8 cellular contexts compared by ENCODE assay signal in the genomic region with DNA sequence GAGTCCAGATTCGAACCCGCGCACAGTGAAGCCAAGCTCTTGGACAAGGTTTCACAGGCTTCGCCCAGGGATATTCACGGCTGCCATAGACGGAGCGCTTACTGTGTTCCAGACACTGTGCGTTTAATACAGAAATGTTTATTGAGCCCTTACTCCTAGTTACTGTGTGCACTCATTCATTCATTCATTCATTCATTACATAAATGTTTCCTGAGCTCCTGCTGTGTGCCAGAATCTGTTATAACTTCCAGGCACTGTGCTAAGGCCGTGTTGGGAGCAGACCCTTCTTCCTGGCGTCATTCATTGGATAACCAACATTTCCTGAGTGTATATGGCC. TPM values are rescaled to one million over a fixed set of nuclear protein-coding genes. Genes with fewer than 3 reads are reported as not detected.
DNase-seq lines count a peak whose midpoint lies in the region; ATAC-seq and TF ChIP-seq lines count a peak whose summit lies in the region.

No MANE protein-coding gene starts in this region.

- H3K36me3 ChIP-seq in HCT116 (ENCODE audit: control insufficient read depth in 1 of 2, insufficient read depth in 2 of 2, low read length in 2 of 2) (no peaks in the 10 kb centered on the region), gastroesophageal sphincter (no peaks in the 10 kb centered on the region), skeletal muscle satellite cell (ENCODE audit: insufficient read depth, low read length) (no peaks in the 10 kb centered on the region)

- H3K27me3 ChIP-seq in HCT116 (ENCODE audit: insufficient read depth, low read length) (no peaks in the 10 kb centered on the region), gastroesophageal sphincter (no peaks in the 10 kb centered on the region), skeletal muscle satellite cell (ENCODE audit: control insufficient read depth, insufficient read depth, low read length) (no peaks in the 10 kb centered on the region)

- no peak for TF ChIP-seq CTCF in HCT116 (IDR thresholded peaks at IDR 0.05 in 2 of 3, conservative IDR thresholded peaks at IDR 0.05 in 1 of 3; ENCODE audit: borderline replicate concordance in 1 of 3, insufficient read depth in 1 of 3, low read depth in 2 of 3, low read length in 2 of 3)
- TF ChIP-seq CTCF in gastroesophageal sphincter (IDR thresholded peaks at IDR 0.05): no peak

- H3K4me2 ChIP-seq in HCT116 (ENCODE audit: low read length) (peak overlapping the region; percentile 73), skeletal muscle satellite cell (ENCODE audit: low read length) (peak overlapping the region; percentile 94)

- H3K9ac ChIP-seq in HCT116 (ENCODE audit: low read length) (peak overlapping the region; percentile 59), skeletal muscle satellite cell (ENCODE audit: low read depth, low read length) (peak overlapping the region; percentile 89)

- TF ChIP-seq POLR2A in HCT116 (IDR thresholded peaks at IDR 0.05; ENCODE audit: borderline replicate concordance, extremely low read depth, insufficient read depth, insufficient read length) (no peak), gastroesophageal sphincter (IDR thresholded peaks at IDR 0.05) (no peak)

- peaks cover 37% of the 10 kb centered on the region for H3K79me2 ChIP-seq in HCT116 (ENCODE audit: insufficient read depth, low read length)

- H3K4me1 ChIP-seq in HCT116 (ENCODE audit: control insufficient read depth in 1 of 2, insufficient read depth in 2 of 2, low read length in 2 of 2): peaks cover 16 to 37% of the 10 kb centered on the region in 2 experiments
- peaks cover 0 to 35% (median 1%) of the 10 kb centered on the region in 3 donors for H3K4me1 ChIP-seq in gastroesophageal sphincter
- peaks cover 27% of the 10 kb centered on the region for H3K4me1 ChIP-seq in skeletal muscle satellite cell (ENCODE audit: control insufficient read depth, insufficient read depth, low read length)

- H3K36me3 Mint-ChIP-seq in T-helper 17 cell (ENCODE audit: low read depth): no peaks in the 10 kb centered on the region

- intact Hi-C loops in HCT116 (cut with micrococcal nuclease) (loop anchor here (5.0 to 10.0 kb wide), 3 partner anchors 129 to 417 kb away; no protein-coding TSS in a partner anchor), posterior cingulate gyrus (cut with DNase I) (loop anchor here (5.0 to 10.0 kb wide), 4 partner anchors 41 to 427 kb away; no protein-coding TSS in a partner anchor)

- no peak for TF ChIP-seq RAD21 in HCT116 (IDR thresholded peaks at IDR 0.05; ENCODE audit: low read depth)

- H3K27ac Mint-ChIP-seq in T-helper 17 cell: peak overlapping the region; percentile 78

- no peaks in the 10 kb centered on the region for H3K9me2 ChIP-seq in HCT116 (ENCODE audit: insufficient read depth)

- peak overlapping the region; percentile 81 for H3K4me3 Mint-ChIP-seq in T-helper 17 cell

- peak overlapping the region; percentile 28 to 50 for H3K4me3 ChIP-seq in HCT116 (replicated peaks in 1 of 2; ENCODE audit: low read depth in 1 of 2, low read length in 2 of 2)
- peak overlapping the region; percentile 36 to 85 for H3K4me3 ChIP-seq in gastroesophageal sphincter
- peak overlapping the region; percentile 78 for H3K4me3 ChIP-seq in skeletal muscle satellite cell (ENCODE audit: low read length)

- BruUV-seq in HCT116 (replicated peaks; lab: Mats Ljungman, UMichigan): no TSS peak

- H4K20me1 ChIP-seq in HCT116 (ENCODE audit: insufficient read depth): peaks cover 19% of the 10 kb centered on the region

- CTCF ChIA-PET in HCT116 (lab: Charles Lee): no interaction called here

- H2AFZ ChIP-seq in HCT116 (ENCODE audit: low read depth, low read length, poor library complexity, severe bottlenecking): no peak overlapping the region

- H3K27ac ChIP-seq in HCT116 (ENCODE audit: low read depth, low read length) (peak overlapping the region; percentile 78), gastroesophageal sphincter (peak overlapping the region in 3 of 4 donors; percentile 95 to 97 (median 96))

- no peaks in the 10 kb centered on the region for H3K27me3 Mint-ChIP-seq in T-helper 17 cell

- H3K4me1 Mint-ChIP-seq in T-helper 17 cell: peaks cover 30% of the 10 kb centered on the region

- TF ChIP-seq EP300 in gastroesophageal sphincter (IDR thresholded peaks at IDR 0.05): no peak

- DNase-seq in HCT116 (ENCODE audit: low read depth, low spot score): no peak
- DNase-seq in T-helper 17 cell: no peak
- no peak for DNase-seq in NCI-H2171 treated with DMSO at 0.1 percent for 48 hours (lab: John Stamatoyannopoulos, UW)
- no peak for DNase-seq in dedifferentiated amniotic fluid mesenchymal stem cell (ENCODE audit: extremely low spot score)
- no peak for DNase-seq in posterior cingulate gyrus
- DNase-seq in NCI-H2107 (lab: John Stamatoyannopoulos, UW): no peak

- RAD21 ChIA-PET in HCT116 (lab: Charles Lee; ENCODE audit: low non-redundant PET in 1 of 2, low total read pairs in 2 of 2, uncharacterized antibody in 2 of 2, unreplicated experiment in 2 of 2): interaction anchor here in 1 of 2 experiments (0.9 kb wide), 1 partner anchor 224 kb away, joined by 3 read pairs; no protein-coding TSS in a partner anchor

- H3K9me3 ChIP-seq in HCT116 (ENCODE audit: control insufficient read depth in 1 of 2, insufficient read depth in 1 of 2, low read depth in 1 of 2, low read length in 2 of 2) (no peaks in the 10 kb centered on the region), T-helper 17 cell (ENCODE audit: control insufficient read depth, low read length, poor library complexity, severe bottlenecking) (no peaks in the 10 kb centered on the region), gastroesophageal sphincter (no peaks in the 10 kb centered on the region), skeletal muscle satellite cell (replicated peaks; ENCODE audit: low read length) (no peaks in the 10 kb centered on the region)

- ATAC-seq in HCT116 (peak; percentile 6; the same call in 1 of the 2 replicates), T-helper 17 cell (no peak), gastroesophageal sphincter (no peak)

- POLR2A ChIA-PET in HCT116 (lab: Charles Lee): interaction anchor here (1.0 to 1.5 kb wide), 2 partner anchors 228 to 247 kb away, joined by 3 to 5 read pairs; no protein-coding TSS in a partner anchor

- 21 to 29% methylated on average over 9 to 10 of the region's 10 CpGs for whole genome bisulfite sequencing in gastroesophageal sphincter (ENCODE audit: low coverage in 1 of 2), 2 donors

TF ChIP-seq in HCT116, 20 proteins besides CTCF, POLR2A, EP300 and RAD21:
- TF ChIP-seq FOSL1 (IDR thresholded peaks at IDR 0.05; ENCODE audit: low read depth) (no peak), ZFX (IDR thresholded peaks at IDR 0.05) (peak; percentile 30; the same call in 1 of the 2 replicates)
TF ChIP-seq in HCT116: peak in this region for 1.

RNA-seq across cellular contexts. Expression of a gene that starts 0.7 kb away (rescaled TPM):
- 176 TPM for total RNA-seq in HCT116 (2021; ENCODE audit: unreplicated experiment)
- polyA plus RNA-seq in HCT116 (2012): 36.9 and 42.0 TPM in 2 replicates
- total RNA-seq in T-helper 17 cell: 100 to 1,000 TPM; 184 to 193 TPM
- 100 to 1,000 TPM; 173 to 222 (median 192) TPM for total RNA-seq in gastroesophageal sphincter
- 71.2 and 113 TPM in 2 replicates for total RNA-seq in skeletal muscle satellite cell (2012; rRNA removed)
